ENCODE assay signal across 21 cellular contexts in the genomic region with DNA sequence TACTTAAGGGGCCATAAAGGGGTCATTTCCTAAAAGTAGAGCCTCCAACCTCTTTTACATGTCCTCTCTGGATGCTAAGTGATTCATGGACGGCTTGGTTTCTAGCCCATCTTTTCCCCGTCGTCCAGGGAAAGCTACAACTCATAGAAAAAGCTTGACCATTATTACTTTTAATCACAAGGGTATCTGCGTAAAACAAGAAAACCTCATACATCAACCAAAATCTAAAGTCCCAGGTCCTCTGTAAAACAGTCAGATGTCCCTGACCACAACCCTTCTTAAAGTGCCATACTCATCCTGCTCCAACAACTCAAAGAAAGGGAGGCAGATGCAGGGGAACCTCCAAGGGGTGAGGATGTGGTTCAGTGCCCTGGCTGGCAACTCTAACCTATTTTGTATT. TPM values are rescaled to one million over a fixed set of nuclear protein-coding genes. Genes with fewer than 3 reads are reported as not detected.
A peak's percentile ranks its signal among the peaks of the same experiment; 100 is the strongest.
DNase-seq lines count a peak whose midpoint lies in the region; ATAC-seq and TF ChIP-seq lines count a peak whose summit lies in the region.
"Had no signal": no experiment of that assay in that cellular context is flagged by ENCODE, and none has a peak within 500 bp of the region (broad histone marks: within the 10 kb centered on the region; RNA-seq: fewer than 3 reads in every experiment).

No MANE protein-coding gene starts in this region.

- no peaks in the 10 kb centered on the region for H3K4me1 ChIP-seq in breast epithelium
- peaks cover 7% of the 10 kb centered on the region for H3K4me1 ChIP-seq in mesendoderm (ENCODE audit: control insufficient read depth, low read depth, low read length)
- H3K4me1 ChIP-seq in Karpas-422 (ENCODE audit: low read length): no peaks in the 10 kb centered on the region
- H3K4me1 ChIP-seq in upper lobe of left lung: peaks cover 0 to 5% (median 2%) of the 10 kb centered on the region in 4 donors

- no peak overlapping the region for H3K4ac ChIP-seq in mesendoderm (ENCODE audit: low read depth, low read length)

- H3K9ac ChIP-seq in mesendoderm (ENCODE audit: low read length) (no peak overlapping the region), Karpas-422 (ENCODE audit: low read length) (no peak overlapping the region)

- H3K9me2 ChIP-seq in Karpas-422 (replicated peaks; ENCODE audit: insufficient read depth, low read length): no peaks in the 10 kb centered on the region

- H3K9me3 Mint-ChIP-seq in MCF 10A (ENCODE audit: unreplicated experiment) (no peaks in the 10 kb centered on the region), brain (peaks cover 5 to 16% (median 8%) of the 10 kb centered on the region in 5 experiments), immature natural killer cell (peaks cover 0 to 4% (median 0%) of the 10 kb centered on the region in 6 donors)
- H3K9me3 Mint-ChIP-seq: activated naive CD8-positive, alpha-beta T cell treated with anti-CD3 and anti-CD28 coated beads, Interleukin-2, amount 50 U/mL, for 24 hours had no signal

- H3K27ac ChIP-seq in breast epithelium (no peak overlapping the region), mesendoderm (ENCODE audit: low read depth, low read length) (no peak overlapping the region), Karpas-422 (ENCODE audit: low read length) (no peak overlapping the region), upper lobe of left lung (no peak overlapping the region)
- H3K27ac ChIP-seq: upper lobe of right lung had no signal

- H3K27ac Mint-ChIP-seq in MCF 10A (ENCODE audit: low read depth, unreplicated experiment) (peak overlapping the region; percentile 90), brain (peak overlapping the region; percentile 7 to 90 (median 72)), immature natural killer cell (peak overlapping the region in 1 of 6 donors; percentile 15)
- H3K27ac Mint-ChIP-seq: activated naive CD8-positive, alpha-beta T cell treated with anti-CD3 and anti-CD28 coated beads, Interleukin-2, amount 50 U/mL, for 24 hours; activated T-cell treated with anti-CD3 and anti-CD28 coated beads, Interleukin-2, amount 50 U/mL, for 72 hours; stimulated activated naive B cell treated with anti-CD40 and anti-IgM and Interleukin-4, amounts not matched to agents 10 μg/mL and 1 μg/mL and 100 μg/mL, for 72 hours had no signal

- no peak overlapping the region for H2BK120ac ChIP-seq in mesendoderm (ENCODE audit: low read depth, low read length)

- no TSS peak for BruUV-seq in MCF 10A (replicated peaks; lab: Mats Ljungman, UMichigan)

- H3K79me2 ChIP-seq in mesendoderm (ENCODE audit: control insufficient read depth, insufficient read depth, low read length) (peaks cover 73% of the 10 kb centered on the region), Karpas-422 (ENCODE audit: low read length) (no peaks in the 10 kb centered on the region)

- no peak for TF ChIP-seq EP300 in upper lobe of left lung (IDR thresholded peaks at IDR 0.05)

- H2BK5ac ChIP-seq in mesendoderm (ENCODE audit: low read length): no peak overlapping the region

- no CpG with 5 or more reads among the region's 4 CpGs for WGBS in mesendoderm (ENCODE audit: extremely low coverage, insufficient coverage, low lambda C conversion rate)
- WGBS in upper lobe of left lung, 2 donors: 69 to 73% methylated on average over 4 of the region's 4 CpGs

- H3K4me3 ChIP-seq in breast epithelium (no peak overlapping the region), mesendoderm (ENCODE audit: low read length) (no peak overlapping the region), Karpas-422 (ENCODE audit: low read length) (no peak overlapping the region), upper lobe of left lung (no peak overlapping the region)
- H3K4me3 ChIP-seq: skin epidermis, upper lobe of right lung had no signal

- no peak overlapping the region for H3K4me3 Mint-ChIP-seq in MCF 10A (ENCODE audit: unreplicated experiment)
- peak overlapping the region in 2 of 5 experiments; percentile 2 to 12 for H3K4me3 Mint-ChIP-seq in brain
- peak overlapping the region in 1 of 5 donors; percentile 8 for H3K4me3 Mint-ChIP-seq in immature natural killer cell
- H3K4me3 Mint-ChIP-seq: activated naive CD8-positive, alpha-beta T cell treated with anti-CD3 and anti-CD28 coated beads, Interleukin-2, amount 50 U/mL, for 24 hours; activated T-cell treated with anti-CD3 and anti-CD28 coated beads, Interleukin-2, amount 50 U/mL, for 72 hours; naive thymus-derived CD4-positive, alpha-beta T cell; stimulated activated naive B cell treated with anti-CD40 and anti-IgM and Interleukin-4, amounts not matched to agents 10 μg/mL and 1 μg/mL and 100 μg/mL, for 72 hours had no signal

- H3K9me3 ChIP-seq in breast epithelium: no peaks in the 10 kb centered on the region
- H3K9me3 ChIP-seq in Karpas-422 (ENCODE audit: low read length): no peaks in the 10 kb centered on the region
- no peaks in the 10 kb centered on the region for H3K9me3 ChIP-seq in upper lobe of left lung
- H3K9me3 ChIP-seq: upper lobe of right lung had no signal

- no peak for ATAC-seq in upper lobe of left lung (ENCODE audit: low FRiP score in 2 of 2)
- ATAC-seq: activated naive CD8-positive, alpha-beta T cell treated with anti-CD3 and anti-CD28 coated beads, Interleukin-2, amount 50 U/mL, for 24 hours; activated T-cell treated with anti-CD3 and anti-CD28 coated beads, Interleukin-2, amount 50 U/mL, for 72 hours; left lobe of liver; naive thymus-derived CD4-positive, alpha-beta T cell; stimulated activated naive B cell treated with anti-CD40 and anti-IgM and Interleukin-4, amounts not matched to agents 10 μg/mL and 1 μg/mL and 100 μg/mL, for 72 hours; upper lobe of right lung had no signal

- TF ChIP-seq POLR2A in breast epithelium (IDR thresholded peaks at IDR 0.05) (no peak), upper lobe of left lung (IDR thresholded peaks at IDR 0.05) (no peak)

- CTCF ChIA-PET in MCF 10A (lab: Yijun Ruan, JAX): interaction anchor here (0.6 to 1.4 kb wide), 5 partner anchors 10 to 999 kb away, joined by 3 to 10 read pairs (median 3); no protein-coding TSS in a partner anchor

- H2AFZ ChIP-seq in Karpas-422 (ENCODE audit: low read length): no peak overlapping the region

- POLR2A ChIA-PET in MCF 10A (lab: Yijun Ruan, JAX): interaction anchor here (0.9 to 8.9 kb wide), 5 partner anchors 14 to 29 kb away, joined by 3 to 145 read pairs (median 37); a partner anchor contains a TSS

- DNase-seq in MCF 10A (ENCODE audit: unreplicated experiment) (no peak), breast epithelium (ENCODE audit: low spot score in 2 of 2) (no peak), mesendoderm (no peak), Karpas-422 (no peak), GM19240 (ENCODE audit: insufficient read length, low spot score) (no peak), upper lobe of left lung (no peak), immature natural killer cell (no peak)
- DNase-seq: activated CD4-positive, alpha-beta T cell treated with anti-CD3 and anti-CD28 coated beads, Interleukin-2, amount 50 U/mL, for 48 hours; activated naive CD4-positive, alpha-beta T cell; activated naive CD8-positive, alpha-beta T cell treated with anti-CD3 and anti-CD28 coated beads, Interleukin-2, amount 50 U/mL, for 24 hours; activated T-cell treated with anti-CD3 and anti-CD28 coated beads, Interleukin-2, amount 50 U/mL, for 72 hours; cerebellar nuclear complex; naive thymus-derived CD4-positive, alpha-beta T cell; NCI-H510A; RPMI8226; stimulated activated naive B cell treated with anti-CD40 and anti-IgM and Interleukin-4, amounts not matched to agents 10 μg/mL and 1 μg/mL and 100 μg/mL, for 72 hours; upper lobe of right lung had no signal

- H3K4me2 ChIP-seq in mesendoderm (ENCODE audit: low read length): no peak overlapping the region
- H3K4me2 ChIP-seq in Karpas-422 (ENCODE audit: low read depth, low read length, poor library complexity, severe bottlenecking): no peak overlapping the region

- H3K27me3 Mint-ChIP-seq in MCF 10A (ENCODE audit: insufficient read depth, unreplicated experiment): no peaks in the 10 kb centered on the region
- no peaks in the 10 kb centered on the region for H3K27me3 Mint-ChIP-seq in brain
- H3K27me3 Mint-ChIP-seq in immature natural killer cell (ENCODE audit: low read depth in 3 of 3): peaks cover 0 to 5% (median 0%) of the 10 kb centered on the region in 3 donors
- H3K27me3 Mint-ChIP-seq: activated naive CD8-positive, alpha-beta T cell treated with anti-CD3 and anti-CD28 coated beads, Interleukin-2, amount 50 U/mL, for 24 hours; naive thymus-derived CD4-positive, alpha-beta T cell; stimulated activated naive B cell treated with anti-CD40 and anti-IgM and Interleukin-4, amounts not matched to agents 10 μg/mL and 1 μg/mL and 100 μg/mL, for 72 hours had no signal

- peak overlapping the region; percentile 65 for H4K8ac ChIP-seq in mesendoderm (ENCODE audit: low read depth, low read length)

- H3K4me1 Mint-ChIP-seq in MCF 10A (ENCODE audit: insufficient read depth, unreplicated experiment): peaks cover 48% of the 10 kb centered on the region
- peaks cover 61% of the 10 kb centered on the region for H3K4me1 Mint-ChIP-seq in brain
- peaks cover 44 to 47% of the 10 kb centered on the region in 2 donors for H3K4me1 Mint-ChIP-seq in immature natural killer cell

- no peaks in the 10 kb centered on the region for H3K27me3 ChIP-seq in breast epithelium
- no peaks in the 10 kb centered on the region for H3K27me3 ChIP-seq in mesendoderm (ENCODE audit: insufficient read depth, low read length, poor library complexity)
- no peaks in the 10 kb centered on the region for H3K27me3 ChIP-seq in Karpas-422 (ENCODE audit: low read length)
- H3K27me3 ChIP-seq in upper lobe of left lung: no peaks in the 10 kb centered on the region
- H3K27me3 ChIP-seq: upper lobe of right lung had no signal

- H3K23ac ChIP-seq in mesendoderm (ENCODE audit: low read length): no peak overlapping the region

- intact Hi-C loops in MCF 10A (cut with micrococcal nuclease) (no loop called here), breast epithelium (cut with DNase I; ENCODE audit: low total_unique reads) (no loop called here)

- H3K36me3 Mint-ChIP-seq in MCF 10A (ENCODE audit: insufficient read depth, unreplicated experiment): peaks cover 6% of the 10 kb centered on the region
- peaks cover 16% of the 10 kb centered on the region for H3K36me3 Mint-ChIP-seq in brain
- H3K36me3 Mint-ChIP-seq in immature natural killer cell: no peaks in the 10 kb centered on the region
- H3K36me3 Mint-ChIP-seq: stimulated activated naive B cell treated with anti-CD40 and anti-IgM and Interleukin-4, amounts not matched to agents 10 μg/mL and 1 μg/mL and 100 μg/mL, for 72 hours had no signal

- H3K18ac ChIP-seq in mesendoderm (ENCODE audit: low read length): no peak overlapping the region

- no peak overlapping the region for H2AK5ac ChIP-seq in mesendoderm (ENCODE audit: low read length)

- TF ChIP-seq CTCF in MCF 10A (IDR thresholded peaks at IDR 0.05; ENCODE audit: unreplicated experiment) (no peak), breast epithelium (IDR thresholded peaks at IDR 0.05) (no peak), brain (conservative IDR thresholded peaks at IDR 0.05) (no peak), upper lobe of left lung (IDR thresholded peaks at IDR 0.05) (no peak)

- H3K36me3 ChIP-seq in breast epithelium (no peaks in the 10 kb centered on the region), mesendoderm (ENCODE audit: control insufficient read depth, insufficient read depth, low read length) (no peaks in the 10 kb centered on the region), Karpas-422 (ENCODE audit: insufficient read depth, low read length) (no peaks in the 10 kb centered on the region), upper lobe of left lung (no peaks in the 10 kb centered on the region)
- H3K36me3 ChIP-seq: upper lobe of right lung had no signal

- no peaks in the 10 kb centered on the region for H4K20me1 ChIP-seq in Karpas-422 (ENCODE audit: insufficient read depth, low read depth, low read length)

- H3K56ac ChIP-seq in mesendoderm (ENCODE audit: low read length): no peak overlapping the region

- peaks cover 14% of the 10 kb centered on the region for H3K79me1 ChIP-seq in mesendoderm (ENCODE audit: low read length)

- H2BK15ac ChIP-seq in mesendoderm (replicated peaks; ENCODE audit: low read depth): no peak overlapping the region

- H4K5ac ChIP-seq in mesendoderm (ENCODE audit: low read length): no peak overlapping the region

RNA-seq across cellular contexts. Expression of a gene that starts 29.6 kb away (rescaled TPM):
- total RNA-seq in MCF 10A (2022): 25.2 and 27.3 TPM in 2 replicates
- total RNA-seq in breast epithelium: 10 to 100 TPM; 34.6 to 74.8 (median 45.9) TPM
- polyA plus RNA-seq in brain (ENCODE audit: insufficient read depth, low read depth, low replicate concordance): 22.8 TPM
- 43.1 TPM for polyA plus RNA-seq in mesendoderm (2013, experiment 1 of 2)
- 41.8 TPM for polyA plus RNA-seq in mesendoderm (2013, experiment 2 of 2)
- total RNA-seq in Karpas-422 (2014; rRNA removed; shearing (Covaris generic); ENCODE audit: low replicate concordance): not detected in 2 replicates
- total RNA-seq in upper lobe of left lung: 10 to 100 TPM in 5 of 6 donors, 1 to 10 TPM in 1; 9.2 to 32.7 (median 17.2) TPM
- polyA plus RNA-seq in immature natural killer cell: 1 to 10 TPM in 2 of 3 donors, under 1 TPM in 1; 0.99 to 2.7 (median 2.1) TPM
- total RNA-seq: OCI-LY7 had no signal

Comparison
In these comparisons a context has a peak if more than half of its experiments do, and no peak if none do; other contexts are left out.
1. RNA of a gene that starts 29.6 kb away (total RNA-seq): 34.6 to 74.8 TPM in breast epithelium, 25.2 to 27.3 TPM in MCF 10A and 9.2 to 32.7 TPM in upper lobe of left lung; not detected in Karpas-422; every median in the first group is over 10 times any median in the second.